In genomic region chr14:69346710-69347109, GRCh38 we compare ENCODE assay signal across 8 cellular contexts. TPM values are rescaled to one million over a fixed set of nuclear protein-coding genes. Genes with fewer than 3 reads are reported as not detected.
A peak's percentile ranks its signal among the peaks of the same experiment; 100 is the strongest.
DNase-seq lines count a peak whose midpoint lies in the region; ATAC-seq and TF ChIP-seq lines count a peak whose summit lies in the region.

No MANE protein-coding gene starts in this region.

- POLR2A ChIA-PET in BJ (lab: Charles Lee) = no interaction called here

- H3K4me1 Mint-ChIP-seq in GM23338 = peaks cover 25% of the 10 kb centered on the region
- H3K4me1 Mint-ChIP-seq in natural killer cell treated with Interleukin-12 subunit alpha and Interleukin-12 subunit beta and Interleukin-15 and Interleukin-18, amount 100 ng/mL, for 72 hours (ENCODE audit: low read depth in 2 of 2) = no peaks in the 10 kb centered on the region

- H3K27ac Mint-ChIP-seq in GM23338 = no peak overlapping the region
- H3K27ac Mint-ChIP-seq in natural killer cell treated with Interleukin-12 subunit alpha and Interleukin-12 subunit beta and Interleukin-15 and Interleukin-18, amount 100 ng/mL, for 72 hours = no peak overlapping the region

- CTCF ChIA-PET in BJ (lab: Yijun Ruan, JAX) = interaction anchor here (0.7 to 5.2 kb wide), 25 partner anchors 8 to 217 kb away, joined by 3 to 31 read pairs (median 5); partner anchors contain the start of gene ERH

- H2AFZ ChIP-seq in GM23338 = 0 out of 2 replicates have a peak overlapping the region, but pooled peaks have one; percentile 47

- no peak overlapping the region for H3K27ac ChIP-seq in GM23338 (ENCODE audit: low read depth)

- peaks cover 11% of the 10 kb centered on the region for H3K27me3 Mint-ChIP-seq in GM23338 (ENCODE audit: insufficient read depth, low read depth, poor library complexity)
- peaks cover 0 to 26% of the 10 kb centered on the region in 2 donors for H3K27me3 Mint-ChIP-seq in natural killer cell treated with Interleukin-12 subunit alpha and Interleukin-12 subunit beta and Interleukin-15 and Interleukin-18, amount 100 ng/mL, for 72 hours

- no peaks in the 10 kb centered on the region for H3K36me3 Mint-ChIP-seq in GM23338 (ENCODE audit: low read depth)
- no peaks in the 10 kb centered on the region for H3K36me3 Mint-ChIP-seq in natural killer cell treated with Interleukin-12 subunit alpha and Interleukin-12 subunit beta and Interleukin-15 and Interleukin-18, amount 100 ng/mL, for 72 hours

- H3F3A ChIP-seq in GM23338 (replicated peaks; ENCODE audit: low read depth) = no peaks in the 10 kb centered on the region

- 0 out of 2 replicates have a peak overlapping the region, but pooled peaks have one; percentile 48 for H3K4me2 ChIP-seq in GM23338

- no peak overlapping the region for H3K4me3 ChIP-seq in BJ (ENCODE audit: low read depth, low read length)
- H3K4me3 ChIP-seq in GM23338 = no peak overlapping the region

- H3K36me3 ChIP-seq in BJ (ENCODE audit: control insufficient read depth, insufficient read depth, low read length) (no peaks in the 10 kb centered on the region), GM23338 (ENCODE audit: insufficient read depth) (no peaks in the 10 kb centered on the region)

- TF ChIP-seq CTCF in BJ (IDR thresholded peaks at IDR 0.05; ENCODE audit: insufficient read depth, low read depth, low read length) (peak; percentile 84), GM23338 (conservative IDR thresholded peaks at IDR 0.05; ENCODE audit: low read depth in 2 of 2) (peak; percentile 90 to 92)

- no peaks in the 10 kb centered on the region for H3K79me2 ChIP-seq in GM23338 (replicated peaks; ENCODE audit: insufficient read depth)

- H3K9me3 Mint-ChIP-seq in GM23338 = no peaks in the 10 kb centered on the region; the same call in 2 of the 3 replicates
- no peaks in the 10 kb centered on the region for H3K9me3 Mint-ChIP-seq in natural killer cell treated with Interleukin-12 subunit alpha and Interleukin-12 subunit beta and Interleukin-15 and Interleukin-18, amount 100 ng/mL, for 72 hours

- H3K27me3 ChIP-seq in BJ (ENCODE audit: control insufficient read depth, insufficient read depth, low read length) = peaks cover 1% of the 10 kb centered on the region; the same call in 1 of the 2 replicates
- H3K27me3 ChIP-seq in GM23338 (ENCODE audit: insufficient read depth) = no peaks in the 10 kb centered on the region

- no peaks in the 10 kb centered on the region for H3K9me2 ChIP-seq in GM23338 (ENCODE audit: insufficient read depth)

- H3K4me1 ChIP-seq in GM23338 (ENCODE audit: insufficient read depth) = peaks cover 3% of the 10 kb centered on the region; the same call in 1 of the 2 replicates

- no peak for DNase-seq in BJ (ENCODE audit: low read depth)
- DNase-seq in GM23338 (ENCODE audit: low spot score) = peak; percentile 92
- DNase-seq in amniotic epithelial cell (ENCODE audit: low read depth) = peak; percentile 4
- DNase-seq in left lobe of liver (ENCODE audit: low spot score) = peak; percentile 50
- DNase-seq in natural killer cell treated with Interleukin-12 subunit alpha and Interleukin-12 subunit beta and Interleukin-15 and Interleukin-18, amount 100 ng/mL, for 72 hours (ENCODE audit: low spot score) = no peak

- no peak overlapping the region for H3K4me3 Mint-ChIP-seq in GM23338
- H3K4me3 Mint-ChIP-seq in natural killer cell treated with Interleukin-12 subunit alpha and Interleukin-12 subunit beta and Interleukin-15 and Interleukin-18, amount 100 ng/mL, for 72 hours = no peak overlapping the region

- no peaks in the 10 kb centered on the region for H4K20me1 ChIP-seq in GM23338 (replicated peaks; ENCODE audit: insufficient read depth)

- ATAC-seq in GM23338 = peak; percentile 95
- ATAC-seq in left lobe of liver = peak; percentile 80
- ATAC-seq in natural killer cell treated with Interleukin-12 subunit alpha and Interleukin-12 subunit beta and Interleukin-15 and Interleukin-18, amount 100 ng/mL, for 72 hours = no peak
- ATAC-seq in GM21619 (IDR thresholded peaks at IDR 0.05; ENCODE audit: unreplicated experiment) = no peak
- no peak for ATAC-seq in GM21360 (IDR thresholded peaks at IDR 0.05; ENCODE audit: unreplicated experiment)
- no peak for ATAC-seq in HG03460 (IDR thresholded peaks at IDR 0.05; ENCODE audit: unreplicated experiment)

TF ChIP-seq in GM23338, 12 proteins besides CTCF, POLR2A, EP300 and RAD21:
- no peak for TF ChIP-seq ZNF331 (CRISPR knock-in tag; IDR thresholded peaks at IDR 0.05; ENCODE audit: low read depth)
- no peak for TF ChIP-seq NANOG (IDR thresholded peaks at IDR 0.05; ENCODE audit: borderline replicate concordance)
- TF ChIP-seq ETS1 (IDR thresholded peaks at IDR 0.05) = no peak
- no peak for TF ChIP-seq POLR2AphosphoS5 (IDR thresholded peaks at IDR 0.05; ENCODE audit: low read depth)
- TF ChIP-seq EZH2phosphoT487 (IDR thresholded peaks at IDR 0.05; ENCODE audit: unreplicated experiment) = no peak
- TF ChIP-seq ZNF114 (CRISPR knock-in tag; IDR thresholded peaks at IDR 0.05) = no peak
- no peak for TF ChIP-seq REST (IDR thresholded peaks at IDR 0.05; ENCODE audit: unreplicated experiment)

RNA-seq across cellular contexts. Expression of gene ERH, which starts 51.4 kb away (rescaled TPM):
- polyA plus RNA-seq in BJ (2011; rRNA removed) (43.1 and 109 TPM in 2 replicates), GM23338 (2016; fragmentation: Nextera tagmentation; extraction: Ambion mirVana) (545 and 597 TPM in 2 replicates)
- 82.6 and 89.9 TPM in 2 replicates for polyA minus RNA-seq in BJ (2011; rRNA and poly(A)+ RNA removed)
- total RNA-seq in GM23338 (2014; rRNA removed; shearing (Covaris generic)) = 188 and 325 TPM in 2 replicates
- 53.2 TPM for total RNA-seq in left lobe of liver
- 100 to 1,000 TPM; 227 to 233 TPM for total RNA-seq in natural killer cell treated with Interleukin-12 subunit alpha and Interleukin-12 subunit beta and Interleukin-15 and Interleukin-18, amount 100 ng/mL, for 72 hours

RNA-seq across cellular contexts. Expression of gene SLC39A9, which starts 51.8 kb away (rescaled TPM):
- polyA plus RNA-seq in BJ (2011; rRNA removed) (70.3 and 86.3 TPM in 2 replicates), GM23338 (2016; fragmentation: Nextera tagmentation; extraction: Ambion mirVana) (16.4 and 17.7 TPM in 2 replicates)
- 115 and 160 TPM in 2 replicates for polyA minus RNA-seq in BJ (2011; rRNA and poly(A)+ RNA removed)
- total RNA-seq in GM23338 (2014; rRNA removed; shearing (Covaris generic)) = 48.1 and 49.1 TPM in 2 replicates
- 55.2 TPM for total RNA-seq in left lobe of liver
- 10 to 100 TPM; 59.5 to 62.2 TPM for total RNA-seq in natural killer cell treated with Interleukin-12 subunit alpha and Interleukin-12 subunit beta and Interleukin-15 and Interleukin-18, amount 100 ng/mL, for 72 hours

Comparison
In these comparisons a context has a peak if more than half of its experiments do, and no peak if none do; other contexts are left out.
1. DNase-seq: peak in GM23338 (single experiment), amniotic epithelial cell (single experiment) and left lobe of liver (single experiment); none in BJ (single experiment) and natural killer cell treated with Interleukin-12 subunit alpha and Interleukin-12 subunit beta and Interleukin-15 and Interleukin-18, amount 100 ng/mL, for 72 hours (single experiment).
2. ATAC-seq: peak in GM23338 (single experiment) and left lobe of liver (single experiment); none in natural killer cell treated with Interleukin-12 subunit alpha and Interleukin-12 subunit beta and Interleukin-15 and Interleukin-18, amount 100 ng/mL, for 72 hours (0 of 2), GM21619 (single experiment), GM21360 (single experiment) and HG03460 (single experiment).